In genomic region chr1:157138220-157139124, GRCh38 we compare ENCODE assay signal across 8 cellular contexts. TPM values are rescaled to one million over a fixed set of nuclear protein-coding genes. Genes with fewer than 3 reads are reported as not detected.
DNase-seq lines count a peak whose midpoint lies in the region; ATAC-seq and TF ChIP-seq lines count a peak whose summit lies in the region.

Gene ETV3, minus strand, starts transcription at chr1:157138395. Its CDS starts 2,043 bp downstream, at chr1:157136352.

- no peaks in the 10 kb centered on the region for H3K9me3 Mint-ChIP-seq in progenitor cell of endocrine pancreas (ENCODE audit: low read depth)

- H3K36me3 ChIP-seq in adrenal gland (replicated peaks in 1 of 2) = peaks cover 0 to 26% of the 10 kb centered on the region in 2 donors
- H3K36me3 ChIP-seq in upper lobe of right lung = peaks cover 26% of the 10 kb centered on the region

- peaks cover 15% of the 10 kb centered on the region for H3K36me3 Mint-ChIP-seq in progenitor cell of endocrine pancreas (ENCODE audit: insufficient read depth)

- no peaks in the 10 kb centered on the region for H3K9me3 ChIP-seq in adrenal gland (replicated peaks in 1 of 3)
- H3K9me3 ChIP-seq in upper lobe of right lung = no peaks in the 10 kb centered on the region

- peak; percentile 82 to 86 for TF ChIP-seq POLR2A in adrenal gland (IDR thresholded peaks at IDR 0.05)

- 0 to 1% (median 1%) methylated on average over 17 to 87 of the region's 87 CpGs for WGBS in adrenal gland, 4 donors

- H3K27me3 ChIP-seq in adrenal gland = no peaks in the 10 kb centered on the region
- H3K27me3 ChIP-seq in upper lobe of right lung = no peaks in the 10 kb centered on the region

- no peaks in the 10 kb centered on the region for H3K27me3 Mint-ChIP-seq in progenitor cell of endocrine pancreas

- peaks cover 25% of the 10 kb centered on the region for H3K4me1 Mint-ChIP-seq in progenitor cell of endocrine pancreas (ENCODE audit: low read depth)

- peak within 1 kb of the TSS; percentile 95 for H3K4me3 ChIP-seq in GM12865 (ENCODE audit: low read depth, low read length)
- H3K4me3 ChIP-seq in adrenal gland = peak within 1 kb of the TSS; percentile 20 to 82 (median 56)
- peak within 1 kb of the TSS; percentile 96 for H3K4me3 ChIP-seq in upper lobe of right lung

- peak; percentile 94 for ATAC-seq in HG02678 (IDR thresholded peaks at IDR 0.05; ENCODE audit: unreplicated experiment)
- ATAC-seq in left cardiac atrium = peak; percentile 98
- ATAC-seq in upper lobe of right lung = peak; percentile 96

- H3K27ac ChIP-seq in adrenal gland (peak within 1 kb of the TSS; percentile 65 to 97 (median 96)), upper lobe of right lung (peak within 1 kb of the TSS; percentile 99)

- intact Hi-C loops in adrenal gland (cut with DNase I) = no loop called here
- intact Hi-C loops in left cardiac atrium (cut with DNase I) = no loop called here
- intact Hi-C loops in upper lobe of right lung (cut with DNase I) = no loop called here

- no peak for TF ChIP-seq CTCF in GM12865 (IDR thresholded peaks at IDR 0.05; ENCODE audit: insufficient read depth, low read depth, low read length, missing control alignments)
- no peak for TF ChIP-seq CTCF in adrenal gland (IDR thresholded peaks at IDR 0.05)
- no peak for TF ChIP-seq CTCF in progenitor cell of endocrine pancreas (IDR thresholded peaks at IDR 0.05; ENCODE audit: unreplicated experiment)
- TF ChIP-seq CTCF in upper lobe of right lung (IDR thresholded peaks at IDR 0.05) = no peak

- peaks cover 10 to 30% of the 10 kb centered on the region in 2 donors for H3K4me1 ChIP-seq in adrenal gland (replicated peaks in 1 of 2)
- peaks cover 36% of the 10 kb centered on the region for H3K4me1 ChIP-seq in upper lobe of right lung

- DNase-seq in GM12865 (ENCODE audit: low read depth) (peak; percentile 92), NCI-H1417 (lab: John Stamatoyannopoulos, UW) (peak; percentile 93 to 95 (median 94)), T-helper 1 cell (peak; percentile 86 to 95 (median 90)), adrenal gland (peak; percentile 88 to 96 (median 92)), left cardiac atrium (peak; percentile 92), progenitor cell of endocrine pancreas (ENCODE audit: low spot score, unreplicated experiment) (peak; percentile 77), upper lobe of right lung (peak; percentile 95)

- peak within 1 kb of the TSS; percentile 98 for H3K4me3 Mint-ChIP-seq in progenitor cell of endocrine pancreas (ENCODE audit: low read depth)

- H3K27ac Mint-ChIP-seq in progenitor cell of endocrine pancreas = peak within 1 kb of the TSS; percentile 99

RNA-seq across cellular contexts. Expression of gene ETV3, which starts in this region (rescaled TPM):
- total RNA-seq in adrenal gland = 10 to 100 TPM in 5 of 8 donors, 1 to 10 TPM in 3; 6.1 to 18.7 (median 14.8) TPM
- 1 to 10 TPM; 3.3 to 8.5 (median 4.9) TPM for polyA plus RNA-seq in adrenal gland
- total RNA-seq in left cardiac atrium = 10 to 100 TPM; 17.3 to 21.4 TPM
- total RNA-seq in progenitor cell of endocrine pancreas = 31.8 and 32.5 TPM in 2 replicates
- total RNA-seq in upper lobe of right lung = 39.2 TPM

Comparison
In these comparisons a context has a peak if more than half of its experiments do, and no peak if none do; other contexts are left out.
1. Peak in every context shown above with its lines: DNase-seq, ATAC-seq, H3K4me3 ChIP-seq and H3K27ac ChIP-seq.